ENCODE assay signal across 18 cellular contexts in genomic region chr5:135066781-135067430, GRCh38. TPM values are rescaled to one million over a fixed set of nuclear protein-coding genes. Genes with fewer than 3 reads are reported as not detected.
A peak's percentile ranks its signal among the peaks of the same experiment; 100 is the strongest.
DNase-seq lines count a peak whose midpoint lies in the region; ATAC-seq and TF ChIP-seq lines count a peak whose summit lies in the region.
"Had no signal": no experiment of that assay in that cellular context is flagged by ENCODE, and none has a peak within 500 bp of the region (broad histone marks: within the 10 kb centered on the region; RNA-seq: fewer than 3 reads in every experiment).

No MANE protein-coding gene starts in this region.

- H3K18ac ChIP-seq in neuronal stem cell (ENCODE audit: low read length) = peak overlapping the region; percentile 61

- H3K36me3 ChIP-seq in Peyer's patch = no peaks in the 10 kb centered on the region
- no peaks in the 10 kb centered on the region for H3K36me3 ChIP-seq in neuronal stem cell (replicated peaks in 1 of 2; ENCODE audit: control insufficient read depth in 2 of 2, insufficient read depth in 2 of 2, low read length in 2 of 2)
- H3K36me3 ChIP-seq: BE2C, HAP-1 had no signal

- H3K4me1 ChIP-seq in Peyer's patch (no peaks in the 10 kb centered on the region), neuronal stem cell (ENCODE audit: control insufficient read depth in 2 of 2, insufficient read depth in 1 of 2, low read depth in 1 of 2, low read length in 2 of 2) (peaks cover 0 to 20% of the 10 kb centered on the region in 2 donors)
- H3K4me1 ChIP-seq: A549, BE2C had no signal

- peak overlapping the region; percentile 46 for H3K9ac ChIP-seq in neuronal stem cell (ENCODE audit: low read depth, low read length, poor library complexity)

- H3K27ac ChIP-seq in Peyer's patch (no peak overlapping the region), neuronal stem cell (replicated peaks; ENCODE audit: low read length) (no peak overlapping the region)
- H3K27ac ChIP-seq: A549, C4-2B had no signal

- TF ChIP-seq POLR2A in Peyer's patch (IDR thresholded peaks at IDR 0.05) = no peak

- no CpG with 5 or more reads among the region's 5 CpGs for WGBS in neuronal stem cell (ENCODE audit: extremely low coverage in 2 of 2, insufficient read length in 2 of 2, insufficient replicate concordance in 1 of 2), 2 donors

- H3K4me3 ChIP-seq in Peyer's patch = no peak overlapping the region
- H3K4me3 ChIP-seq in neuronal stem cell (ENCODE audit: low read length in 2 of 2) = peak overlapping the region in 1 of 2 donors; percentile 15
- H3K4me3 ChIP-seq: A549, HAP-1 had no signal

- DNase-seq in Peyer's patch (peak in 2 of 3 donors; percentile 20 to 33), left kidney (ENCODE audit: low read depth, low spot score) (peak; percentile 60), neuronal stem cell (ENCODE audit: low spot score) (no peak), epidermal melanocyte (ENCODE audit: insufficient read length, low spot score) (no peak), left lobe of liver (ENCODE audit: low spot score) (no peak)
- DNase-seq: BE2C; CD8-positive, alpha-beta T cell; COR-L47; DMS153; DMS79 treated with DMSO at 0.1 percent for 48 hours; EL had no signal

- H3K27me3 ChIP-seq in Peyer's patch (no peaks in the 10 kb centered on the region), neuronal stem cell (ENCODE audit: control insufficient read depth in 3 of 3, insufficient read depth in 3 of 3, low read depth in 1 of 3, low read length in 3 of 3) (peaks cover 0 to 86% (median 34%) of the 10 kb centered on the region in 3 experiments)
- H3K27me3 ChIP-seq: BE2C had no signal

- TF ChIP-seq CTCF in Peyer's patch (IDR thresholded peaks at IDR 0.05) = no peak

- H3K27me3 Mint-ChIP-seq in stimulated activated memory B cell treated with anti-CD40 and anti-IgM and Interleukin-4, amounts not matched to agents 10 μg/mL and 1 μg/mL and 100 μg/mL, for 72 hours = peaks cover 34% of the 10 kb centered on the region

- peak; percentile 9 for ATAC-seq in stimulated activated memory B cell treated with anti-CD40 and anti-IgM and Interleukin-4, amounts not matched to agents 10 μg/mL and 1 μg/mL and 100 μg/mL, for 72 hours
- ATAC-seq in HG03135 (IDR thresholded peaks at IDR 0.05; ENCODE audit: unreplicated experiment) (no peak), left lobe of liver (no peak)
- ATAC-seq: A549; CD8-positive, alpha-beta T cell; HepG2 had no signal

- H2BK120ac ChIP-seq in neuronal stem cell (ENCODE audit: low read depth, low read length) = peak overlapping the region; percentile 47

- peak overlapping the region; percentile 44 for H4K91ac ChIP-seq in neuronal stem cell (ENCODE audit: low read depth, low read length, poor library complexity)

- no peaks in the 10 kb centered on the region for H3K36me3 Mint-ChIP-seq in stimulated activated memory B cell treated with anti-CD40 and anti-IgM and Interleukin-4, amounts not matched to agents 10 μg/mL and 1 μg/mL and 100 μg/mL, for 72 hours
- H3K36me3 Mint-ChIP-seq: CD8-positive, alpha-beta T cell had no signal

- H3K14ac ChIP-seq in neuronal stem cell (ENCODE audit: low read length) = peak overlapping the region; percentile 57

- H2AFZ ChIP-seq in neuronal stem cell (ENCODE audit: low read length) = no peak overlapping the region

- no peaks in the 10 kb centered on the region for H3K9me3 Mint-ChIP-seq in stimulated activated memory B cell treated with anti-CD40 and anti-IgM and Interleukin-4, amounts not matched to agents 10 μg/mL and 1 μg/mL and 100 μg/mL, for 72 hours
- H3K9me3 Mint-ChIP-seq: CD8-positive, alpha-beta T cell had no signal

- H4K8ac ChIP-seq in neuronal stem cell (ENCODE audit: low read depth, low read length) = no peak overlapping the region

- H3K9me3 ChIP-seq in Peyer's patch (no peaks in the 10 kb centered on the region), neuronal stem cell (replicated peaks in 1 of 2; ENCODE audit: control insufficient read depth in 2 of 2, insufficient read depth in 1 of 2, low read depth in 1 of 2, low read length in 2 of 2) (no peaks in the 10 kb centered on the region)
- H3K9me3 ChIP-seq: A549, BE2C, HAP-1 had no signal

- peak overlapping the region; percentile 17 for H2AK5ac ChIP-seq in neuronal stem cell (ENCODE audit: low read depth, low read length)

- H3K23ac ChIP-seq in neuronal stem cell (ENCODE audit: low read depth, low read length, poor library complexity) = peak overlapping the region; percentile 59

- H3K79me1 ChIP-seq in neuronal stem cell (ENCODE audit: low read depth, low read length) = no peaks in the 10 kb centered on the region

- H3K27ac Mint-ChIP-seq in stimulated activated memory B cell treated with anti-CD40 and anti-IgM and Interleukin-4, amounts not matched to agents 10 μg/mL and 1 μg/mL and 100 μg/mL, for 72 hours = no peak overlapping the region
- H3K27ac Mint-ChIP-seq: CD8-positive, alpha-beta T cell had no signal

- H3K4me2 ChIP-seq in neuronal stem cell (ENCODE audit: insufficient read depth, low read length, poor library complexity, severe bottlenecking) = no peak overlapping the region
- H3K4me2 ChIP-seq: A549 had no signal

- no peak overlapping the region for H2BK5ac ChIP-seq in neuronal stem cell (ENCODE audit: low read length)

- no peak overlapping the region for H3K4me3 Mint-ChIP-seq in stimulated activated memory B cell treated with anti-CD40 and anti-IgM and Interleukin-4, amounts not matched to agents 10 μg/mL and 1 μg/mL and 100 μg/mL, for 72 hours
- H3K4me3 Mint-ChIP-seq: CD8-positive, alpha-beta T cell had no signal

- H3K4ac ChIP-seq in neuronal stem cell (ENCODE audit: low read length) = no peak overlapping the region

- H3K4me1 Mint-ChIP-seq in stimulated activated memory B cell treated with anti-CD40 and anti-IgM and Interleukin-4, amounts not matched to agents 10 μg/mL and 1 μg/mL and 100 μg/mL, for 72 hours = no peaks in the 10 kb centered on the region

- peak overlapping the region; percentile 61 for H2BK15ac ChIP-seq in neuronal stem cell (ENCODE audit: low read length)

- H2BK12ac ChIP-seq in neuronal stem cell (ENCODE audit: low read length) = peak overlapping the region; percentile 87

RNA-seq across cellular contexts. Expression of gene PITX1, which starts 32.9 kb away (rescaled TPM):
- total RNA-seq in Peyer's patch (1 to 10 TPM in 3 of 4 donors, under 1 TPM in 1; 0.88 to 4.2 (median 2.5) TPM), left lobe of liver (0.40 TPM)
- polyA plus RNA-seq in neuronal stem cell (2013, experiment 1 of 2) = 0.17 TPM
- polyA plus RNA-seq in neuronal stem cell (2013, experiment 2 of 2) = 0.14 TPM
- total RNA-seq: CD8-positive, alpha-beta T cell; H1 had no signal

Comparison
In these comparisons a context has a peak if more than half of its experiments do, and no peak if none do; other contexts are left out.
1. DNase-seq: peak in Peyer's patch (2 of 3) and left kidney (single experiment); none in neuronal stem cell (single experiment), epidermal melanocyte (single experiment) and left lobe of liver (single experiment).